ENCODE assay signal across 29 cellular contexts in genomic region chr2:121162893-121163292, GRCh38.
"Had no signal": no experiment of that assay in that cellular context is flagged by ENCODE, and none has a peak within 500 bp of the region (broad histone marks: within the 10 kb centered on the region; RNA-seq: fewer than 3 reads in every experiment).

No MANE protein-coding gene starts in this region.

- H3K4me3 Mint-ChIP-seq: stimulated activated effector memory CD8-positive, alpha-beta T cell treated with anti-CD3 and anti-CD28 coated beads, Interleukin-12 subunit alpha, Interleukin-12 subunit beta, amount 100 ng/mL, for 72 hours; stimulated activated memory B cell treated with anti-CD40 and anti-IgM and Interleukin-4, amounts not matched to agents 10 μg/mL and 1 μg/mL and 100 μg/mL, for 72 hours; stimulated activated naive B cell treated with anti-CD40 and anti-IgM and Interleukin-4, amounts not matched to agents 10 μg/mL and 1 μg/mL and 100 μg/mL, for 72 hours; stimulated activated naive CD8-positive, alpha-beta T cell treated with anti-CD3 and anti-CD28 coated beads, Interleukin-15, amount 100 ng/mL, for 72 hours; stimulated activated naive CD8-positive, alpha-beta T cell treated with anti-CD3 and anti-CD28 coated beads, Interleukin-15, Interleukin-2, amounts not matched to agents 100 ng/mL and 50 ng/mL, for 24 hours; type B pancreatic cell had no signal

- DNase-seq: stimulated activated CD4-positive, alpha-beta T cell treated with anti-CD3 and anti-CD28 coated beads, Interleukin-2, amount 100 ng/mL, for 48 hours; stimulated activated CD4-positive, alpha-beta T cell treated with anti-CD3 and anti-CD28 coated beads, Interleukin-4, amount 100 ng/mL, for 1 hour; stimulated activated CD4-positive, alpha-beta T cell treated with anti-CD3 and anti-CD28 coated beads, Interleukin-4, amount 100 ng/mL, for 24 hours; stimulated activated CD4-positive, alpha-beta T cell treated with anti-CD3 and anti-CD28 coated beads, Interleukin-4, amount 100 ng/mL, for 4 hours; stimulated activated CD8-positive, alpha-beta memory T cell treated with anti-CD3 and anti-CD28 coated beads, Interleukin-4, amount 100 ng/mL, for 48 hours; stimulated activated naive B cell treated with anti-CD40 and anti-IgM and Interleukin-4, amounts not matched to agents 10 μg/mL and 1 μg/mL and 100 μg/mL, for 72 hours; stimulated activated naive CD4-positive, alpha-beta T cell; stimulated activated naive CD4-positive, alpha-beta T cell treated with Interleukin-2 at 50 U/mL for 16 hours; stimulated activated naive CD8-positive, alpha-beta T cell treated with anti-CD3 and anti-CD28 coated beads, Interleukin-15, amount 100 ng/mL, for 72 hours; stimulated activated naive CD8-positive, alpha-beta T cell treated with anti-CD3 and anti-CD28 coated beads, Interleukin-15, Interleukin-2, amounts not matched to agents 100 U/mL and 50 U/mL, for 24 hours; stomach; substantia nigra; testis; thyroid gland; tibial artery; transverse colon; trophoblast cell; upper lobe of left lung; upper lobe of right lung; uterus had no signal

- H3K4me3 ChIP-seq: stomach, suprapubic skin, testis, thoracic aorta, thyroid gland, tibial artery, tibial nerve, transverse colon, upper lobe of left lung, upper lobe of right lung, uterus, vagina had no signal

- H3K9me3 ChIP-seq: testis, thoracic aorta, thyroid gland, upper lobe of right lung, uterus, vagina had no signal

- H3K27me3 ChIP-seq: stomach, suprapubic skin, testis, thyroid gland, tibial artery, tibial nerve, transverse colon, upper lobe of left lung, upper lobe of right lung, uterus, vagina had no signal

- ATAC-seq: stimulated activated effector memory CD8-positive, alpha-beta T cell treated with anti-CD3 and anti-CD28 coated beads, Interleukin-12 subunit alpha, Interleukin-12 subunit beta, amount 100 ng/mL, for 72 hours; stimulated activated memory B cell treated with anti-CD40 and anti-IgM and Interleukin-4, amounts not matched to agents 10 μg/mL and 1 μg/mL and 100 μg/mL, for 72 hours; stimulated activated naive B cell treated with anti-CD40 and anti-IgM and Interleukin-4, amounts not matched to agents 10 μg/mL and 1 μg/mL and 100 μg/mL, for 72 hours; stimulated activated naive CD8-positive, alpha-beta T cell treated with anti-CD3 and anti-CD28 coated beads, Interleukin-15, amount 100 ng/mL, for 72 hours; stimulated activated naive CD8-positive, alpha-beta T cell treated with anti-CD3 and anti-CD28 coated beads, Interleukin-15, Interleukin-2, amounts not matched to agents 100 U/mL and 50 U/mL, for 24 hours; upper lobe of right lung had no signal

- FAIRE-seq: urothelium cell line had no signal

- H3K36me3 ChIP-seq: stomach, suprapubic skin, thoracic aorta, thyroid gland, tibial artery, tibial nerve, transverse colon, upper lobe of left lung, upper lobe of right lung, uterus, vagina had no signal

- H3K36me3 Mint-ChIP-seq: stimulated activated effector memory CD8-positive, alpha-beta T cell treated with anti-CD3 and anti-CD28 coated beads, Interleukin-12 subunit alpha, Interleukin-12 subunit beta, amount 100 ng/mL, for 72 hours; stimulated activated memory B cell treated with anti-CD40 and anti-IgM and Interleukin-4, amounts not matched to agents 10 μg/mL and 1 μg/mL and 100 μg/mL, for 72 hours; type B pancreatic cell had no signal

- H3K4me1 Mint-ChIP-seq: stimulated activated effector memory CD8-positive, alpha-beta T cell treated with anti-CD3 and anti-CD28 coated beads, Interleukin-12 subunit alpha, Interleukin-12 subunit beta, amount 100 ng/mL, for 72 hours; stimulated activated memory B cell treated with anti-CD40 and anti-IgM and Interleukin-4, amounts not matched to agents 10 μg/mL and 1 μg/mL and 100 μg/mL, for 72 hours; stimulated activated naive B cell treated with anti-CD40 and anti-IgM and Interleukin-4, amounts not matched to agents 10 μg/mL and 1 μg/mL and 100 μg/mL, for 72 hours; stimulated activated naive CD8-positive, alpha-beta T cell treated with anti-CD3 and anti-CD28 coated beads, Interleukin-15, amount 100 ng/mL, for 72 hours had no signal

- H3K27ac ChIP-seq: suprapubic skin, testis, thoracic aorta, thyroid gland, tibial artery, tibial nerve, transverse colon, upper lobe of left lung, upper lobe of right lung, uterus, vagina had no signal

- H3K27ac Mint-ChIP-seq: stimulated activated effector memory CD8-positive, alpha-beta T cell treated with anti-CD3 and anti-CD28 coated beads, Interleukin-12 subunit alpha, Interleukin-12 subunit beta, amount 100 ng/mL, for 72 hours; stimulated activated memory B cell treated with anti-CD40 and anti-IgM and Interleukin-4, amounts not matched to agents 10 μg/mL and 1 μg/mL and 100 μg/mL, for 72 hours; stimulated activated naive B cell treated with anti-CD40 and anti-IgM and Interleukin-4, amounts not matched to agents 10 μg/mL and 1 μg/mL and 100 μg/mL, for 72 hours; stimulated activated naive CD8-positive, alpha-beta T cell treated with anti-CD3 and anti-CD28 coated beads, Interleukin-15, amount 100 ng/mL, for 72 hours; stimulated activated naive CD8-positive, alpha-beta T cell treated with anti-CD3 and anti-CD28 coated beads, Interleukin-15, Interleukin-2, amounts not matched to agents 100 ng/mL and 50 ng/mL, for 24 hours; type B pancreatic cell had no signal

- H3K9me3 Mint-ChIP-seq: type B pancreatic cell had no signal

- H3K4me1 ChIP-seq: suprapubic skin, testis, tibial artery, tibial nerve, upper lobe of right lung, uterus, vagina had no signal

- H3K27me3 Mint-ChIP-seq: stimulated activated naive B cell treated with anti-CD40 and anti-IgM and Interleukin-4, amounts not matched to agents 10 μg/mL and 1 μg/mL and 100 μg/mL, for 72 hours; stimulated activated naive CD8-positive, alpha-beta T cell treated with anti-CD3 and anti-CD28 coated beads, Interleukin-15, amount 100 ng/mL, for 72 hours; stimulated activated naive CD8-positive, alpha-beta T cell treated with anti-CD3 and anti-CD28 coated beads, Interleukin-15, Interleukin-2, amounts not matched to agents 100 ng/mL and 50 ng/mL, for 24 hours; type B pancreatic cell had no signal
